Comparison of ENCODE assay signal across 8 cellular contexts in the genomic region with DNA sequence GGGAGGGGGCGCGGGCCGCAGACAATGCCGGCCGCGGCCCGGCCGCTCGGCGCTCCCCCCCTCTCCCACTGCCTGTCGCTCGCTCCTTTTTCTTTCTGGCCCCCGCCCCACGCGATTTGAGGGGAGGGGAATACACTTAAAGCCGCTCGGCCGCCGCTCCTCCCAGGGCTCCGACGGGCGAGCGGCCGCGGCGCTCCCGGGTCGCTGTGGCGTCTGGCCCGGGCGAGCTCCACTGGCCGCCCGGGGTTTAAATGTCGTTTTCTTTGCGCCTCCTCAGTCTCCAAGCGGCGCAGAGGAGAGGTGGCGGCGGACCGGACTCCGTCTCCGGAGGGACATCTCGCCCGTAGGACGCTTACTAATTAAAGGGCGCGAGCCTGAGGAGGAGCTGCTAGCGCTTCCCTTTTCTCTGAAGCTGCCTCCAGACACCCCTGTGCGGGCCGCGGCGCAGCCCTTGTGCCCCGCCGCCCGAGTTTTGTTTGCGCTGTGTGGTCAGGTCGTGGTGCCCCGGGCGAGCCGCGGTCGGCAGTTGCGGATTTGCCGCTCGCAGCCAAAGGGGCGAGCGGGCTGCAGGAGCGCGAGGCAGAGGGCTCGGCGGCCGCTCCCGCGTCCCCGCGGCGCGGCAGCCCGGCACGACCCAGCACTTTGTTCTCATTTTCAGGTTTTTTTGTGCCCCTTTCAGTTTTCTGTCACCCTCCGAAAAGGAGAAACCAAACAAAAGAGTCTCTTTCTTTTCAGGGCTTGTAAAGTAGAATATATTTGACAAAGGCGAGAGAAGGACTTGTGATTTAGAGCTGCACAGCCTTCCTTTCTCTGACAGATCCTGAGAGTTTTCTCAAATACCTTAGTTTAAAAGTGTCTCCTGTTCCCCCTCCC. TPM values are rescaled to one million over a fixed set of nuclear protein-coding genes. Genes with fewer than 3 reads are reported as not detected.
DNase-seq lines count a peak whose midpoint lies in the region; ATAC-seq and TF ChIP-seq lines count a peak whose summit lies in the region.

No MANE protein-coding gene starts in this region.

- WGBS in ectodermal cell, 2 experiments, result 0% methylated on average over 82 of the region's 82 CpGs

- ATAC-seq in GM21423 (IDR thresholded peaks at IDR 0.05; ENCODE audit: unreplicated experiment) (no peak), HG03039 (IDR thresholded peaks at IDR 0.05; ENCODE audit: unreplicated experiment) (no peak)

- no peak for TF ChIP-seq CTCF in Calu3 (IDR thresholded peaks at IDR 0.05; ENCODE audit: unreplicated experiment)
- TF ChIP-seq CTCF in WERI-Rb-1 (IDR thresholded peaks at IDR 0.05; ENCODE audit: low read depth, low read length), result no peak

- peak overlapping the region; percentile 71 to 87 (median 80) for H3K9ac ChIP-seq in subcutaneous abdominal adipose tissue (ENCODE audit: low read length in 5 of 5)

- CTCF ChIA-PET in Calu3 (lab: Charles Lee), result interaction anchor here (0.6 kb wide), 1 partner anchor 128 kb away, joined by 3 read pairs; no protein-coding TSS in a partner anchor

- peaks cover 64% of the 10 kb centered on the region for H3K36me3 Mint-ChIP-seq in Calu3 (ENCODE audit: insufficient read depth, unreplicated experiment)

- peak overlapping the region; percentile 84 for H3K4me3 Mint-ChIP-seq in Calu3 (ENCODE audit: low read depth, unreplicated experiment)

- H3K4me1 ChIP-seq in ectodermal cell (ENCODE audit: control insufficient read depth, insufficient read depth, low read length) (peaks cover 21% of the 10 kb centered on the region), subcutaneous abdominal adipose tissue (ENCODE audit: control insufficient read depth in 5 of 5, insufficient read depth in 5 of 5, low read length in 5 of 5) (peaks cover 3 to 43% (median 33%) of the 10 kb centered on the region in 5 donors)

- BruUV-seq in Calu3 (replicated peaks; lab: Mats Ljungman, UMichigan), result no TSS peak

- H3K27me3 Mint-ChIP-seq in Calu3 (ENCODE audit: unreplicated experiment), result no peaks in the 10 kb centered on the region

- peak; percentile 40 for DNase-seq in Calu3
- peak; percentile 70 for DNase-seq in KBM-7
- DNase-seq in WERI-Rb-1, result no peak
- DNase-seq in lung microvascular endothelial cell (ENCODE audit: low read depth in 2 of 2), result peak; percentile 42 to 44

- intact Hi-C loops in Calu3 (cut with micrococcal nuclease; ENCODE audit: unreplicated experiment), result loop anchor here (5.0 to 10.0 kb wide), 5 partner anchors 41 to 601 kb away; no protein-coding TSS in a partner anchor

- H3K27me3 ChIP-seq in WERI-Rb-1 (ENCODE audit: insufficient read depth, low read depth, severe bottlenecking), result no peaks in the 10 kb centered on the region
- peaks cover 14% of the 10 kb centered on the region for H3K27me3 ChIP-seq in ectodermal cell (ENCODE audit: control insufficient read depth, insufficient read depth, low read length, poor library complexity, severe bottlenecking)
- no peaks in the 10 kb centered on the region for H3K27me3 ChIP-seq in subcutaneous abdominal adipose tissue (ENCODE audit: control insufficient read depth in 5 of 5, insufficient read depth in 4 of 5, low read length in 5 of 5)

- H3K9me3 Mint-ChIP-seq in Calu3 (ENCODE audit: low read depth, unreplicated experiment), result no peaks in the 10 kb centered on the region

- H3K9me3 ChIP-seq in WERI-Rb-1 (ENCODE audit: severe bottlenecking) (no peaks in the 10 kb centered on the region), ectodermal cell (ENCODE audit: control insufficient read depth, low read length) (no peaks in the 10 kb centered on the region), subcutaneous abdominal adipose tissue (ENCODE audit: control insufficient read depth in 5 of 5, low read length in 5 of 5) (no peaks in the 10 kb centered on the region)

- H3K36me3 ChIP-seq in WERI-Rb-1, result peaks cover 5% of the 10 kb centered on the region; the same call in 1 of the 2 replicates
- H3K36me3 ChIP-seq in ectodermal cell (ENCODE audit: control insufficient read depth, insufficient read depth, low read length), result no peaks in the 10 kb centered on the region
- H3K36me3 ChIP-seq in subcutaneous abdominal adipose tissue (ENCODE audit: control insufficient read depth in 5 of 5, insufficient read depth in 5 of 5, low read length in 5 of 5), result no peaks in the 10 kb centered on the region

- peaks cover 41% of the 10 kb centered on the region for H3K4me1 Mint-ChIP-seq in Calu3 (ENCODE audit: low read depth, unreplicated experiment)

- H3K27ac Mint-ChIP-seq in Calu3 (ENCODE audit: unreplicated experiment), result peak overlapping the region; percentile 83

- peak overlapping the region; percentile 75 for H3K27ac ChIP-seq in WERI-Rb-1
- peak overlapping the region; percentile 56 for H3K27ac ChIP-seq in ectodermal cell (ENCODE audit: insufficient read depth, low read depth, low read length, poor library complexity, severe bottlenecking)
- H3K27ac ChIP-seq in subcutaneous abdominal adipose tissue (ENCODE audit: low read depth, low read length), result peak overlapping the region; percentile 69

- H3K4me3 ChIP-seq in WERI-Rb-1 (ENCODE audit: low read depth, low read length) (peak overlapping the region; percentile 88), ectodermal cell (ENCODE audit: insufficient read depth, low read depth, low read length) (peak overlapping the region; percentile 89), subcutaneous abdominal adipose tissue (ENCODE audit: low read depth in 1 of 5, low read length in 5 of 5) (peak overlapping the region; percentile 74 to 90 (median 81))

- in situ Hi-C loops in KBM-7 (cut with MboI; ENCODE audit: low pct_unique_long_range_greater_than_20kb, low sequenced_read_pairs), result no loop called here

RNA-seq across cellular contexts. Expression of a gene that starts 1.5 kb away (rescaled TPM):
- 13.2 and 14.7 TPM in 2 replicates for total RNA-seq in Calu3 (2022)
- polyA plus RNA-seq in ectodermal cell (2013, experiment 1 of 4), result 30.3 TPM
- polyA plus RNA-seq in ectodermal cell (2013, experiment 2 of 4), result 31.0 TPM
- polyA plus RNA-seq in ectodermal cell (2013, experiment 3 of 4), result 25.6 TPM
- 30.0 TPM for polyA plus RNA-seq in ectodermal cell (2013, experiment 4 of 4)
- 9.4 and 13.9 TPM in 2 replicates for total RNA-seq in lung microvascular endothelial cell
